Comparison of ENCODE assay signal across 23 cellular contexts in genomic region chr2:160337728-160338127, GRCh38.
"Had no signal": no experiment of that assay in that cellular context is flagged by ENCODE, and none has a peak within 500 bp of the region (broad histone marks: within the 10 kb centered on the region; RNA-seq: fewer than 3 reads in every experiment).

No MANE protein-coding gene starts in this region.

- H3K27me3 Mint-ChIP-seq: activated CD4-positive, alpha-beta memory T cell treated with anti-CD3 and anti-CD28 coated beads, Interleukin-2, amount 10 ng/mL, durations not matched to agents 7 days and 5 days; activated CD4-positive, alpha-beta T cell treated with anti-CD3 and anti-CD28 coated beads, Interleukin-2, amount 10 ng/mL, durations not matched to agents 24 days and 14 days; activated naive CD8-positive, alpha-beta T cell treated with anti-CD3 and anti-CD28 coated beads for 36 hours; stimulated activated memory B cell treated with anti-CD40 and anti-IgM and Interleukin-4, amounts not matched to agents 10 μg/mL and 1 μg/mL and 100 μg/mL, for 72 hours; type B pancreatic cell had no signal

- DNase-seq: activated CD4-positive, alpha-beta memory T cell treated with anti-CD3 and anti-CD28 coated beads, Interleukin-2, amount 10 ng/mL, durations not matched to agents 7 days and 5 days; activated CD4-positive, alpha-beta T cell treated with anti-CD3 and anti-CD28 coated beads, Interleukin-2, amount 10 ng/mL, durations not matched to agents 24 days and 14 days; activated effector memory CD4-positive, alpha-beta T cell treated with anti-CD3 and anti-CD28 coated beads, Interleukin-2, amount 50 U/mL, for 16 hours; activated naive CD8-positive, alpha-beta T cell treated with anti-CD3 and anti-CD28 coated beads for 36 hours; activated T-cell treated with anti-CD3 and anti-CD28 coated beads, Interleukin-2, amount 50 U/mL, for 72 hours; amniotic stem cell; cerebellar nuclear complex; cortex of kidney; foreskin melanocyte; hippocampal formation; kidney glomerular epithelial cell; nephron progenitor cell; right lobe of liver; SK-N-SH; small intestine; stimulated activated CD4-positive, alpha-beta T cell treated with anti-CD3 and anti-CD28 coated beads, Interleukin-15, amount 100 ng/mL, for 24 hours; testis had no signal

- H3K4me3 Mint-ChIP-seq: activated CD4-positive, alpha-beta memory T cell treated with anti-CD3 and anti-CD28 coated beads, Interleukin-2, amount 10 ng/mL, durations not matched to agents 7 days and 5 days; activated CD4-positive, alpha-beta T cell treated with anti-CD3 and anti-CD28 coated beads, Interleukin-2, amount 10 ng/mL, durations not matched to agents 24 days and 14 days; activated naive CD8-positive, alpha-beta T cell treated with anti-CD3 and anti-CD28 coated beads for 36 hours; activated T-cell treated with anti-CD3 and anti-CD28 coated beads, Interleukin-2, amount 50 U/mL, for 72 hours; nephron progenitor cell; stimulated activated memory B cell treated with anti-CD40 and anti-IgM and Interleukin-4, amounts not matched to agents 10 μg/mL and 1 μg/mL and 100 μg/mL, for 72 hours; T-helper 2 cell treated with Interferon-gamma antibody and Interleukin-4, amounts not matched to agents 5 μg/mL and 100 μg/mL, for 36 hours; type B pancreatic cell had no signal

- H3K4me1 ChIP-seq: right lobe of liver had no signal

- H3K36me3 ChIP-seq: right lobe of liver had no signal

- H3K9ac ChIP-seq: parathyroid adenoma, SK-N-SH had no signal

- H3K27ac Mint-ChIP-seq: activated CD4-positive, alpha-beta memory T cell treated with anti-CD3 and anti-CD28 coated beads, Interleukin-2, amount 10 ng/mL, durations not matched to agents 7 days and 5 days; activated CD4-positive, alpha-beta T cell treated with anti-CD3 and anti-CD28 coated beads, Interleukin-2, amount 10 ng/mL, durations not matched to agents 24 days and 14 days; activated naive CD8-positive, alpha-beta T cell treated with anti-CD3 and anti-CD28 coated beads for 36 hours; nephron progenitor cell; stimulated activated memory B cell treated with anti-CD40 and anti-IgM and Interleukin-4, amounts not matched to agents 10 μg/mL and 1 μg/mL and 100 μg/mL, for 72 hours; T-helper 2 cell treated with Interferon-gamma antibody and Interleukin-4, amounts not matched to agents 5 μg/mL and 100 μg/mL, for 36 hours; type B pancreatic cell had no signal

- H3K4me3 ChIP-seq: right lobe of liver, testis had no signal

- H3K27me3 ChIP-seq: right lobe of liver, testis had no signal

- ATAC-seq: activated CD4-positive, CD25-positive, alpha-beta regulatory T cell treated with anti-CD3 and anti-CD28 coated beads, Interleukin-2, amount 50 U/mL, for 24 hours; activated T-cell treated with anti-CD3 and anti-CD28 coated beads, Interleukin-2, amount 50 U/mL, for 72 hours; right lobe of liver; stimulated activated memory B cell treated with anti-CD40 and anti-IgM and Interleukin-4, amounts not matched to agents 10 μg/mL and 1 μg/mL and 100 μg/mL, for 72 hours had no signal

- H3K27ac ChIP-seq: parathyroid adenoma, right lobe of liver, testis, VCaP had no signal

- H3K36me3 Mint-ChIP-seq: stimulated activated memory B cell treated with anti-CD40 and anti-IgM and Interleukin-4, amounts not matched to agents 10 μg/mL and 1 μg/mL and 100 μg/mL, for 72 hours; type B pancreatic cell had no signal

- H3K9me3 ChIP-seq: right lobe of liver, SK-N-SH, testis had no signal

- H3K9me3 Mint-ChIP-seq: activated CD4-positive, alpha-beta memory T cell treated with anti-CD3 and anti-CD28 coated beads, Interleukin-2, amount 10 ng/mL, durations not matched to agents 7 days and 5 days; activated CD4-positive, alpha-beta T cell treated with anti-CD3 and anti-CD28 coated beads, Interleukin-2, amount 10 ng/mL, durations not matched to agents 24 days and 14 days; activated naive CD8-positive, alpha-beta T cell treated with anti-CD3 and anti-CD28 coated beads for 36 hours; activated T-cell treated with anti-CD3 and anti-CD28 coated beads, Interleukin-2, amount 50 U/mL, for 72 hours; nephron progenitor cell; stimulated activated memory B cell treated with anti-CD40 and anti-IgM and Interleukin-4, amounts not matched to agents 10 μg/mL and 1 μg/mL and 100 μg/mL, for 72 hours; T-helper 2 cell treated with Interferon-gamma antibody and Interleukin-4, amounts not matched to agents 5 μg/mL and 100 μg/mL, for 36 hours; type B pancreatic cell had no signal
